In genomic region chr16:84818989-84819643, GRCh38 we compare ENCODE assay signal across 9 cellular contexts. TPM values are rescaled to one million over a fixed set of nuclear protein-coding genes. Genes with fewer than 3 reads are reported as not detected.
DNase-seq lines count a peak whose midpoint lies in the region; ATAC-seq and TF ChIP-seq lines count a peak whose summit lies in the region.
"Had no signal": no experiment of that assay in that cellular context is flagged by ENCODE, and none has a peak within 500 bp of the region (broad histone marks: within the 10 kb centered on the region; RNA-seq: fewer than 3 reads in every experiment).

No MANE protein-coding gene starts in this region.

- H3K79me1 ChIP-seq in H9 (ENCODE audit: insufficient read depth, low read depth, low read length, poor library complexity, severe bottlenecking), result no peaks in the 10 kb centered on the region

- H2AK5ac ChIP-seq in H9 (ENCODE audit: insufficient read length, low read length), result no peak overlapping the region

- H3K9me3 Mint-ChIP-seq in H9, result no peaks in the 10 kb centered on the region; a peak in 2 of 5 replicates
- no peaks in the 10 kb centered on the region for H3K9me3 Mint-ChIP-seq in natural killer cell treated with Interleukin-12 subunit alpha and Interleukin-12 subunit beta and Interleukin-15 and Interleukin-18, amount 100 ng/mL, for 72 hours
- H3K9me3 Mint-ChIP-seq: memory B cell had no signal

- H3K4me1 ChIP-seq in H9 (ENCODE audit: insufficient read depth, low read length) (no peaks in the 10 kb centered on the region; the same call in 1 of the 2 replicates), smooth muscle cell (ENCODE audit: low read depth) (no peaks in the 10 kb centered on the region)

- no peak overlapping the region for H2BK15ac ChIP-seq in H9 (ENCODE audit: low read depth, low read length)

- WGBS in H9 (ENCODE audit: extremely low coverage, insufficient read length, low lambda C conversion rate), result no CpG with 5 or more reads among the region's 29 CpGs
- 48% methylated on average over 29 of the region's 29 CpGs for WGBS in smooth muscle cell (ENCODE audit: low lambda C conversion rate)

- H3T11ph ChIP-seq in H9 (ENCODE audit: low read length), result no peak overlapping the region

- no peak for TF ChIP-seq CTCF in H9 (conservative IDR thresholded peaks at IDR 0.05)
- no peak for TF ChIP-seq CTCF in astrocyte of the spinal cord (IDR thresholded peaks at IDR 0.05; ENCODE audit: low read depth, low read length)
- TF ChIP-seq CTCF in smooth muscle cell (IDR thresholded peaks at IDR 0.05; ENCODE audit: borderline replicate concordance, insufficient read depth, poor library complexity, severe bottlenecking), result no peak

- H3K9me3 ChIP-seq in H9 (ENCODE audit: control insufficient read depth, low read depth, low read length), result no peaks in the 10 kb centered on the region
- H3K9me3 ChIP-seq in iPS-18c (ENCODE audit: control insufficient read depth, insufficient read depth, low read length), result no peaks in the 10 kb centered on the region
- no peaks in the 10 kb centered on the region for H3K9me3 ChIP-seq in smooth muscle cell (replicated peaks; ENCODE audit: low read depth)

- no peak overlapping the region for H2BK120ac ChIP-seq in H9 (ENCODE audit: low read depth, low read length, poor library complexity, severe bottlenecking)

- H2BK20ac ChIP-seq in H9 (ENCODE audit: low read depth, low read length, poor library complexity, severe bottlenecking), result no peak overlapping the region

- peak; percentile 56 for DNase-seq in H9
- no peak for DNase-seq in astrocyte of the spinal cord (ENCODE audit: low read depth, low spot score)
- no peak for DNase-seq in smooth muscle cell (lab: John Stamatoyannopoulos, UW; ENCODE audit: unreplicated experiment)
- DNase-seq in NCI-H2081 treated with DMSO at 0.1 percent for 48 hours (lab: John Stamatoyannopoulos, UW), result no peak
- no peak for DNase-seq in stimulated activated naive CD8-positive, alpha-beta T cell treated with anti-CD3 and anti-CD28 coated beads, Interleukin-15, Interleukin-2, amounts not matched to agents 100 U/mL and 50 U/mL, for 24 hours
- no peak for DNase-seq in natural killer cell treated with Interleukin-12 subunit alpha and Interleukin-12 subunit beta and Interleukin-15 and Interleukin-18, amount 100 ng/mL, for 72 hours (ENCODE audit: low spot score)

- H3K4me3 Mint-ChIP-seq in H9, result peak overlapping the region; percentile 63 to 76
- no peak overlapping the region for H3K4me3 Mint-ChIP-seq in natural killer cell treated with Interleukin-12 subunit alpha and Interleukin-12 subunit beta and Interleukin-15 and Interleukin-18, amount 100 ng/mL, for 72 hours

- H3F3A ChIP-seq in smooth muscle cell (ENCODE audit: low read depth), result peaks cover 6% of the 10 kb centered on the region

- H3K14ac ChIP-seq in H9 (ENCODE audit: insufficient read depth, low read length), result no peak overlapping the region; the same call in 1 of the 2 replicates

- H3K4me1 Mint-ChIP-seq in H9, result peaks cover 13% of the 10 kb centered on the region in 2 experiments
- peaks cover 8 to 9% of the 10 kb centered on the region in 2 donors for H3K4me1 Mint-ChIP-seq in natural killer cell treated with Interleukin-12 subunit alpha and Interleukin-12 subunit beta and Interleukin-15 and Interleukin-18, amount 100 ng/mL, for 72 hours (ENCODE audit: low read depth in 2 of 2)

- H3K27me3 Mint-ChIP-seq in H9 (ENCODE audit: low read depth), result peaks cover 79% of the 10 kb centered on the region
- H3K27me3 Mint-ChIP-seq in natural killer cell treated with Interleukin-12 subunit alpha and Interleukin-12 subunit beta and Interleukin-15 and Interleukin-18, amount 100 ng/mL, for 72 hours, result peaks cover 18 to 25% of the 10 kb centered on the region in 2 donors

- no peak overlapping the region for H3K18ac ChIP-seq in H9 (ENCODE audit: insufficient read length, low read depth, low read length)

- no peaks in the 10 kb centered on the region for H3K23me2 ChIP-seq in H9 (ENCODE audit: insufficient read length, low read depth, low read length, poor library complexity, severe bottlenecking)

- H3K9ac ChIP-seq in H9 (ENCODE audit: extremely low read depth, insufficient read length, low read length) (no peak overlapping the region), smooth muscle cell (ENCODE audit: low read depth) (no peak overlapping the region)

- no peak overlapping the region for H4K8ac ChIP-seq in H9 (replicated peaks; ENCODE audit: insufficient read length, low read depth, low read length)

- no peak overlapping the region for H3K4ac ChIP-seq in H9 (ENCODE audit: low read depth, low read length)

- no peak overlapping the region for H3K56ac ChIP-seq in H9 (ENCODE audit: insufficient read length, low read depth, low read length)

- in situ Hi-C loops in astrocyte of the spinal cord (cut with HindIII; ENCODE audit: low sequenced_read_pairs), result no loop called here

- no peak overlapping the region for H3K23ac ChIP-seq in H9 (ENCODE audit: insufficient read length, low read depth, low read length)

- no peak overlapping the region for H2BK12ac ChIP-seq in H9 (ENCODE audit: insufficient read length, low read depth, low read length)

- peak overlapping the region; percentile 17 for H2AFZ ChIP-seq in H9 (ENCODE audit: low read length)
- no peak overlapping the region for H2AFZ ChIP-seq in smooth muscle cell (ENCODE audit: low read depth)

- H4K91ac ChIP-seq in H9 (ENCODE audit: insufficient read length, low read depth, low read length), result no peak overlapping the region

- no peaks in the 10 kb centered on the region for H3K79me2 ChIP-seq in H9 (ENCODE audit: insufficient read depth, low read length)
- H3K79me2 ChIP-seq in smooth muscle cell (ENCODE audit: low read depth), result peaks cover 43% of the 10 kb centered on the region

- no peaks in the 10 kb centered on the region for H3K36me3 Mint-ChIP-seq in H9 (ENCODE audit: insufficient read depth in 1 of 3, low read depth in 3 of 3)
- no peaks in the 10 kb centered on the region for H3K36me3 Mint-ChIP-seq in natural killer cell treated with Interleukin-12 subunit alpha and Interleukin-12 subunit beta and Interleukin-15 and Interleukin-18, amount 100 ng/mL, for 72 hours

- ATAC-seq in stimulated activated naive CD8-positive, alpha-beta T cell treated with anti-CD3 and anti-CD28 coated beads, Interleukin-15, Interleukin-2, amounts not matched to agents 100 U/mL and 50 U/mL, for 24 hours, result no peak
- no peak for ATAC-seq in natural killer cell treated with Interleukin-12 subunit alpha and Interleukin-12 subunit beta and Interleukin-15 and Interleukin-18, amount 100 ng/mL, for 72 hours
- no peak for ATAC-seq in HG02759 (IDR thresholded peaks at IDR 0.05; ENCODE audit: unreplicated experiment)

- H3K27ac ChIP-seq in H9 (ENCODE audit: insufficient read length, low read depth, low read length) (no peak overlapping the region), smooth muscle cell (ENCODE audit: low read depth) (no peak overlapping the region)

- H4K20me1 ChIP-seq in H9 (ENCODE audit: control insufficient read depth, insufficient read depth, insufficient read length) (no peaks in the 10 kb centered on the region), smooth muscle cell (ENCODE audit: low read depth) (peaks cover 32% of the 10 kb centered on the region)

- H3K36me3 ChIP-seq in smooth muscle cell (ENCODE audit: low read depth), result no peaks in the 10 kb centered on the region

- H3K4me2 ChIP-seq in H9 (ENCODE audit: insufficient read depth, insufficient read length, low read length) (peak overlapping the region; percentile 46), smooth muscle cell (peak overlapping the region; percentile 97)

- H3K27ac Mint-ChIP-seq in H9, result no peak overlapping the region
- H3K27ac Mint-ChIP-seq in natural killer cell treated with Interleukin-12 subunit alpha and Interleukin-12 subunit beta and Interleukin-15 and Interleukin-18, amount 100 ng/mL, for 72 hours, result no peak overlapping the region
- H3K27ac Mint-ChIP-seq: memory B cell had no signal

- no peak overlapping the region for H2BK5ac ChIP-seq in H9 (ENCODE audit: insufficient read length, low read length)

- H3K4me3 ChIP-seq in astrocyte of the spinal cord (ENCODE audit: low read depth, low read length), result peak overlapping the region; percentile 27
- peak overlapping the region; percentile 38; the same call in 1 of the 2 replicates for H3K4me3 ChIP-seq in iPS-18c (ENCODE audit: insufficient read depth, low read depth, low read length)
- peak overlapping the region; percentile 66 for H3K4me3 ChIP-seq in smooth muscle cell

- H4K5ac ChIP-seq in H9 (ENCODE audit: insufficient read length, low read depth, low read length), result no peak overlapping the region

- H3K27me3 ChIP-seq in H9 (ENCODE audit: insufficient read depth, low read length) (peaks cover 14% of the 10 kb centered on the region; the same call in 1 of the 2 replicates), smooth muscle cell (ENCODE audit: low read depth) (no peaks in the 10 kb centered on the region)

RNA-seq across cellular contexts. Expression of gene CRISPLD2, which starts 0.7 kb away (rescaled TPM):
- total RNA-seq in H9 (2021) (2.1 and 2.3 TPM in 2 replicates), smooth muscle cell (63.1 and 104 TPM in 2 replicates)
- polyA plus RNA-seq in smooth muscle cell, result 79.7 and 105 TPM in 2 replicates
- total RNA-seq in natural killer cell treated with Interleukin-12 subunit alpha and Interleukin-12 subunit beta and Interleukin-15 and Interleukin-18, amount 100 ng/mL, for 72 hours, result 1 to 10 TPM in 1 of 2 donors, under 1 TPM in 1; 0.43 to 1.7 TPM

Comparison
In these comparisons a context has a peak if more than half of its experiments do, and no peak if none do; other contexts are left out.
1. RNA of gene CRISPLD2, which starts 0.7 kb away (total RNA-seq): 63.1 to 104 TPM in smooth muscle cell; 2.1 to 2.3 TPM in H9 and 0.43 to 1.7 TPM in natural killer cell treated with Interleukin-12 subunit alpha and Interleukin-12 subunit beta and Interleukin-15 and Interleukin-18, amount 100 ng/mL, for 72 hours; every median in the first group is over 10 times any median in the second.
2. Peak in every context shown above with its lines, with median percentiles within 50 percentile points of each other: H3K4me3 ChIP-seq.